Comparison of ENCODE assay signal across 15 cellular contexts in genomic region chr3:89223188-89223587, GRCh38.
"Had no signal": no experiment of that assay in that cellular context is flagged by ENCODE, and none has a peak within 500 bp of the region (broad histone marks: within the 10 kb centered on the region; RNA-seq: fewer than 3 reads in every experiment).

No MANE protein-coding gene starts in this region.

- H3K27ac ChIP-seq: brain microvascular endothelial cell, foreskin keratinocyte, left ventricle myocardium inferior, thyroid gland, uterus had no signal

- H3K27me3 ChIP-seq: brain microvascular endothelial cell, foreskin keratinocyte, thyroid gland, uterus had no signal

- ATAC-seq: foreskin keratinocyte; mucosa of descending colon; naive thymus-derived CD4-positive, alpha-beta T cell; stimulated activated naive B cell treated with anti-CD40 and anti-IgM and Interleukin-4, amounts not matched to agents 10 μg/mL and 1 μg/mL and 100 μg/mL, for 72 hours had no signal

- H3K9me3 ChIP-seq: left ventricle myocardium inferior, mucosa of descending colon, thyroid gland, uterus had no signal

- H3K4me3 ChIP-seq: left ventricle myocardium inferior, mucosa of descending colon, thyroid gland, uterus had no signal

- DNase-seq: activated CD4-positive, alpha-beta T cell treated with anti-CD3 and anti-CD28 coated beads, Interleukin-2, amount 10 ng/mL, durations not matched to agents 7 days and 5 days; activated CD4-positive, CD25-positive, alpha-beta regulatory T cell; activated naive CD8-positive, alpha-beta T cell treated with anti-CD3 and anti-CD28 coated beads for 36 hours; brain microvascular endothelial cell; effector memory CD4-positive, alpha-beta T cell; foreskin keratinocyte; glutamatergic neuron; hypothalamus; kidney; left ventricle myocardium inferior; mucosa of descending colon; naive thymus-derived CD4-positive, alpha-beta T cell; stimulated activated naive B cell treated with anti-CD40 and anti-IgM and Interleukin-4, amounts not matched to agents 10 μg/mL and 1 μg/mL and 100 μg/mL, for 72 hours; thyroid gland; uterus had no signal

- H3K4me1 ChIP-seq: foreskin keratinocyte, left ventricle myocardium inferior, uterus had no signal

- H3K36me3 ChIP-seq: brain microvascular endothelial cell, left ventricle myocardium inferior, thyroid gland, uterus had no signal
